1 cellular context compared by ENCODE assay signal in genomic region chr16:11350531-11351335, GRCh38.
TF ChIP-seq lines count a peak whose summit lies in the region.

No MANE protein-coding gene starts in this region.

TF ChIP-seq in K562, 482 proteins besides CTCF, POLR2A, EP300 and RAD21:
- TF ChIP-seq MLX (CRISPR knock-in tag; conservative IDR thresholded peaks at IDR 0.05) (no peak), CEBPB (tag; IDR thresholded peaks at IDR 0.05) (peak; percentile 34; the same call in 1 of the 2 replicates)
